Comparison of ENCODE assay signal across 25 cellular contexts in genomic region chr2:118128826-118129225, GRCh38.
"Had no signal": no experiment of that assay in that cellular context is flagged by ENCODE, and none has a peak within 500 bp of the region (broad histone marks: within the 10 kb centered on the region; RNA-seq: fewer than 3 reads in every experiment).

No MANE protein-coding gene starts in this region.

- H3K27me3 ChIP-seq: MG63, SJSA1 had no signal

- DNase-seq: Karpas-422, KG1, MG63, NCI-H1092, NCI-H1105 treated with DMSO at 0.1 percent for 48 hours, NCI-H1417 treated with DMSO at 0.1 percent for 48 hours, NCI-H146, NCI-H1694 treated with DMSO at 0.1 percent for 48 hours, NCI-H1930, NCI-H2081, NCI-H2107, NCI-H226, NCI-H446, NCI-H510A, NCI-H524 treated with DMSO at 0.1 percent for 48 hours, NCI-H69, NCI-H774, Right ventricle myocardium superior, RPMI8226, SIG-M5, SW 1271, T-cell had no signal

- H3K27ac ChIP-seq: SJSA1, SK-N-MC had no signal

- H3K9me3 ChIP-seq: MG63, SJSA1 had no signal

- FAIRE-seq: RCC 7860 had no signal

- H3K36me3 ChIP-seq: MG63, SJSA1 had no signal

- H3K4me3 ChIP-seq: MG63, SJSA1, SK-N-MC had no signal

- ATAC-seq: T-cell had no signal
